In genomic region chrX:113269203-113269602, GRCh38 we compare ENCODE assay signal across 28 cellular contexts.
"Had no signal": no experiment of that assay in that cellular context is flagged by ENCODE, and none has a peak within 500 bp of the region (broad histone marks: within the 10 kb centered on the region; RNA-seq: fewer than 3 reads in every experiment).

No MANE protein-coding gene starts in this region.

- H3K27ac ChIP-seq: colonic mucosa, coronary artery, dorsolateral prefrontal cortex, epithelial cell of prostate, esophagus muscularis mucosa, esophagus squamous epithelium, foreskin keratinocyte, gastrocnemius medialis, gastroesophageal sphincter, heart left ventricle, heart right ventricle, hepatocyte had no signal

- H3K4me3 ChIP-seq: colonic mucosa, coronary artery, dorsolateral prefrontal cortex, esophagus muscularis mucosa, esophagus squamous epithelium, gastrocnemius medialis, gastroesophageal sphincter, heart left ventricle, heart right ventricle, hepatocyte had no signal

- ATAC-seq: effector memory CD8-positive, alpha-beta T cell; esophagus mucosa; foreskin keratinocyte; gastrocnemius medialis; gastroesophageal sphincter; heart left ventricle; heart right ventricle had no signal

- H3K27me3 ChIP-seq: esophagus squamous epithelium, foreskin keratinocyte, gastrocnemius medialis, gastroesophageal sphincter, heart left ventricle, hepatocyte had no signal

- H3K4me2 ChIP-seq: hepatocyte had no signal

- H3K4me1 Mint-ChIP-seq: endodermal cell had no signal

- H3K36me3 ChIP-seq: colonic mucosa, esophagus muscularis mucosa, esophagus squamous epithelium, gastrocnemius medialis, gastroesophageal sphincter, heart left ventricle, heart right ventricle had no signal

- H3K79me2 ChIP-seq: hepatocyte had no signal

- FAIRE-seq: endometrium, endothelial cell of umbilical vein, frontal cortex had no signal

- H2AFZ ChIP-seq: hepatocyte had no signal

- DNase-seq: colonic mucosa; dermis blood vessel endothelial cell; dorsolateral prefrontal cortex; effector CD4-positive, alpha-beta T cell; effector CD8-positive, alpha-beta T cell; effector memory CD4-positive, alpha-beta T cell; effector memory CD8-positive, alpha-beta T cell; endodermal cell; erythroblast; esophagus squamous epithelium; foreskin fibroblast; foreskin keratinocyte; foreskin melanocyte; gastrocnemius medialis; glutamatergic neuron; head of caudate nucleus; heart left ventricle; heart right ventricle had no signal

- H3K9me3 ChIP-seq: colonic mucosa, esophagus muscularis mucosa, esophagus squamous epithelium, gastrocnemius medialis, gastroesophageal sphincter, heart left ventricle, heart right ventricle had no signal

- H3K9me3 Mint-ChIP-seq: dendritic cell treated with granulocyte-macrophage colony-stimulating factor and Interleukin-4, amounts not matched to agents 40 ng/mL and 50 ng/mL, for 4 days; endodermal cell had no signal

- H3K27me3 Mint-ChIP-seq: dendritic cell treated with granulocyte-macrophage colony-stimulating factor and Interleukin-4, amounts not matched to agents 40 ng/mL and 50 ng/mL, for 4 days; effector memory CD8-positive, alpha-beta T cell had no signal

- H3K27ac Mint-ChIP-seq: dendritic cell treated with granulocyte-macrophage colony-stimulating factor and Interleukin-4, amounts not matched to agents 40 ng/mL and 50 ng/mL, for 4 days; effector memory CD8-positive, alpha-beta T cell; endodermal cell had no signal

- H3K4me3 Mint-ChIP-seq: dendritic cell treated with granulocyte-macrophage colony-stimulating factor and Interleukin-4, amounts not matched to agents 40 ng/mL and 50 ng/mL, for 4 days; effector memory CD8-positive, alpha-beta T cell; endodermal cell had no signal

- H3K4me1 ChIP-seq: colonic mucosa, esophagus muscularis mucosa, esophagus squamous epithelium, foreskin keratinocyte, gastrocnemius medialis, gastroesophageal sphincter, heart left ventricle, heart right ventricle had no signal
